In genomic region chr3:16048435-16049318, GRCh38 we compare ENCODE assay signal across 8 cellular contexts.
DNase-seq lines count a peak whose midpoint lies in the region; ATAC-seq, FAIRE-seq and TF ChIP-seq lines count a peak whose summit lies in the region.

No MANE protein-coding gene starts in this region.

- H3K27me3 ChIP-seq in pancreas = no peaks in the 10 kb centered on the region

- intact Hi-C loops in pancreas (cut with DNase I) = no loop called here

- no peaks in the 10 kb centered on the region for H3K9me3 ChIP-seq in pancreas

- WGBS in pancreas, 2 donors = 7 to 10% methylated on average over 5 of the region's 5 CpGs

- no peaks in the 10 kb centered on the region for H3K9me3 Mint-ChIP-seq in activated T-cell treated with anti-CD3 and anti-CD28 coated beads, Interleukin-2, amount 50 U/mL, for 72 hours

- no peaks in the 10 kb centered on the region for H3K36me3 ChIP-seq in pancreas

- H3K27ac Mint-ChIP-seq in activated T-cell treated with anti-CD3 and anti-CD28 coated beads, Interleukin-2, amount 50 U/mL, for 72 hours = peak overlapping the region; percentile 21

- H3K36me3 Mint-ChIP-seq in activated T-cell treated with anti-CD3 and anti-CD28 coated beads, Interleukin-2, amount 50 U/mL, for 72 hours (ENCODE audit: insufficient read depth in 2 of 2) = no peaks in the 10 kb centered on the region

- H3K27ac ChIP-seq in pancreas = no peak overlapping the region

- peaks cover 10% of the 10 kb centered on the region for H3K4me1 Mint-ChIP-seq in activated T-cell treated with anti-CD3 and anti-CD28 coated beads, Interleukin-2, amount 50 U/mL, for 72 hours (ENCODE audit: low read depth)

- FAIRE-seq in pancreas (lab: Jason Lieb, UNC) = no peak

- no peak overlapping the region for H3K4me3 ChIP-seq in pancreas

- DNase-seq in DMS79 (lab: John Stamatoyannopoulos, UW) (peak; percentile 7), NOMO-1 treated with DMSO at 0.1 percent for 48 hours (lab: John Stamatoyannopoulos, UW; ENCODE audit: unreplicated experiment) (peak; percentile 77), foreskin melanocyte (peak; percentile 75), pancreas (peak in 1 of 6 donors; percentile 37), ecto neural progenitor cell (ENCODE audit: low spot score) (no peak)
- DNase-seq in activated T-cell treated with anti-CD3 and anti-CD28 coated beads, Interleukin-2, amount 50 U/mL, for 72 hours = peak; percentile 47 to 62

- peak; percentile 48 to 63 (median 51) for TF ChIP-seq CTCF in pancreas (IDR thresholded peaks at IDR 0.05)

- peak overlapping the region; percentile 55 to 66 for H3K4me3 Mint-ChIP-seq in activated T-cell treated with anti-CD3 and anti-CD28 coated beads, Interleukin-2, amount 50 U/mL, for 72 hours

- ATAC-seq in GM19395 (IDR thresholded peaks at IDR 0.05; ENCODE audit: unreplicated experiment) = peak; percentile 99
- peak; percentile 94 for ATAC-seq in HG03378 (IDR thresholded peaks at IDR 0.05; ENCODE audit: unreplicated experiment)
- ATAC-seq in activated T-cell treated with anti-CD3 and anti-CD28 coated beads, Interleukin-2, amount 50 U/mL, for 72 hours (replicated peaks in 1 of 2) = peak; percentile 83 to 92
- peak; percentile 68 to 96 (median 94) for ATAC-seq in pancreas

- H3K4me1 ChIP-seq in pancreas = no peaks in the 10 kb centered on the region

- H3K27me3 Mint-ChIP-seq in activated T-cell treated with anti-CD3 and anti-CD28 coated beads, Interleukin-2, amount 50 U/mL, for 72 hours (ENCODE audit: low read depth) = no peaks in the 10 kb centered on the region
